8 cellular contexts compared by ENCODE assay signal in the genomic region with DNA sequence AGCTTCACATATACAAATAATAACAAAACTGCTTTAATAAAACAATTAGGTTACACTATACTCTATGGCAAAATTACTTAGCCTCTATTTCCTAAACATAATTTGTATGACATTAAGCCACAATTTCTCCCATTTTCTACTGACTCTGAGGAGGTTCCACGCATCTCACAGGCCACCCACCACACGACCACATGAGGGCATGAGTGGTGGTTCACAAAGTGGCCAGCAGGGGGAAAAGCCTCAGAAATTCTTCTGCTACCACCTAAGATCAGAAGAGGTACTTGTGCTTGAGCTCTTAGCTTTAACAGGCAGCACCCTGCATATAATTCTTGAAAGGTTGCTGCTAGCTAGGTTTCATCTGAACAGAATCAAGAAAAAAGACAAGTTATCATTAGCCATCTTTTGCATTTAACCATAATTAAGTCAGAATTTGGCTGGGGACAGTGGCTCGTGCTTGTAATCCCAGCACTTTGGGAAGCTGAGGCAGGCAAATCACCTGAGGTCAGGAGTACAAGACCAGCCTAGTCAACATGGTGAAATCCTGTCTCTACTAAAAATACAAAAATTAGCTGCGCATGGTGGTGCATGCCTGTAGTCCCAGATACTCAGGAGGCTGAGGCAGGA. TPM values are rescaled to one million over a fixed set of nuclear protein-coding genes. Genes with fewer than 3 reads are reported as not detected.
DNase-seq lines count a peak whose midpoint lies in the region; ATAC-seq and TF ChIP-seq lines count a peak whose summit lies in the region.

No MANE protein-coding gene starts in this region.

- no peaks in the 10 kb centered on the region for H3K27me3 Mint-ChIP-seq in WTC11 (ENCODE audit: low read depth)

- CTCF ChIA-PET in WTC11 (lab: Charles Lee) = interaction anchor here (0.6 to 3.5 kb wide), 23 partner anchors 9 to 590 kb away, joined by 3 to 37 read pairs (median 5); a partner anchor contains a TSS

- H3K4me3 Mint-ChIP-seq in WTC11 = no peak overlapping the region

- H3K4me1 ChIP-seq in cardiac muscle cell (ENCODE audit: low read depth) = peaks cover under 1% of the 10 kb centered on the region

- POLR2A ChIA-PET in WTC11 (lab: Charles Lee) = interaction anchor here (0.7 kb wide), 1 partner anchor 590 kb away, joined by 4 read pairs; no protein-coding TSS in a partner anchor

- peaks cover 16% of the 10 kb centered on the region for H3K27me3 ChIP-seq in cardiac muscle cell

- H3K4me1 Mint-ChIP-seq in WTC11 = no peaks in the 10 kb centered on the region

- H3K27ac ChIP-seq in cardiac muscle cell = no peak overlapping the region

- H3K9me3 Mint-ChIP-seq in WTC11 = no peaks in the 10 kb centered on the region

- H3K9me3 ChIP-seq in cardiac muscle cell (ENCODE audit: low read depth) = no peaks in the 10 kb centered on the region

- ATAC-seq in HG02798 (IDR thresholded peaks at IDR 0.05; ENCODE audit: poor library complexity, unreplicated experiment) (peak; percentile 95), WTC11 (peak; percentile 88)

- no peaks in the 10 kb centered on the region for H3K36me3 ChIP-seq in cardiac muscle cell

- intact Hi-C loops in cardiac septum (cut with DNase I) = no loop called here

- H3K4me3 ChIP-seq in cardiac muscle cell = no peak overlapping the region

- no peaks in the 10 kb centered on the region for H3K36me3 Mint-ChIP-seq in WTC11

- H3K27ac Mint-ChIP-seq in WTC11 = no peak overlapping the region

- peak; percentile 75 for DNase-seq in cardiac muscle cell (ENCODE audit: low read depth in 1 of 2, low spot score in 1 of 2)
- DNase-seq in cardiac septum (ENCODE audit: low spot score) = no peak
- peak; percentile 20 for DNase-seq in NCI-H128 (lab: John Stamatoyannopoulos, UW; ENCODE audit: unreplicated experiment)
- peak; percentile 69 for DNase-seq in WTC11 (ENCODE audit: low spot score)
- DNase-seq in central memory CD4-positive, alpha-beta T cell = peak; percentile 72
- DNase-seq in medulla oblongata (ENCODE audit: extremely low spot score) = peak; percentile 66
- DNase-seq in stimulated activated CD8-positive, alpha-beta memory T cell treated with anti-CD3 and anti-CD28 coated beads, Interleukin-4, amount 100 ng/mL, for 1 hour (ENCODE audit: low read depth in 2 of 2, low spot score in 1 of 2) = peak; percentile 52 to 59

- TF ChIP-seq CTCF in cardiac muscle cell (IDR thresholded peaks at IDR 0.05; ENCODE audit: low read depth, low read length) (peak; percentile 86), WTC11 (IDR thresholded peaks at IDR 0.05) (peak; percentile 73)

TF ChIP-seq in WTC11, 78 proteins besides CTCF, POLR2A, EP300 and RAD21:
- TF ChIP-seq, protein P1, sequence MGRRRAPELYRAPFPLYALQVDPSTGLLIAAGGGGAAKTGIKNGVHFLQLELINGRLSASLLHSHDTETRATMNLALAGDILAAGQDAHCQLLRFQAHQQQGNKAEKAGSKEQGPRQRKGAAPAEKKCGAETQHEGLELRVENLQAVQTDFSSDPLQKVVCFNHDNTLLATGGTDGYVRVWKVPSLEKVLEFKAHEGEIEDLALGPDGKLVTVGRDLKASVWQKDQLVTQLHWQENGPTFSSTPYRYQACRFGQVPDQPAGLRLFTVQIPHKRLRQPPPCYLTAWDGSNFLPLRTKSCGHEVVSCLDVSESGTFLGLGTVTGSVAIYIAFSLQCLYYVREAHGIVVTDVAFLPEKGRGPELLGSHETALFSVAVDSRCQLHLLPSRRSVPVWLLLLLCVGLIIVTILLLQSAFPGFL (CRISPR knock-in tag; IDR thresholded peaks at IDR 0.05; ENCODE audit: borderline replicate concordance) = no peak
- TF ChIP-seq, protein P2, sequence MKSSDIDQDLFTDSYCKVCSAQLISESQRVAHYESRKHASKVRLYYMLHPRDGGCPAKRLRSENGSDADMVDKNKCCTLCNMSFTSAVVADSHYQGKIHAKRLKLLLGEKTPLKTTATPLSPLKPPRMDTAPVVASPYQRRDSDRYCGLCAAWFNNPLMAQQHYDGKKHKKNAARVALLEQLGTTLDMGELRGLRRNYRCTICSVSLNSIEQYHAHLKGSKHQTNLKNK (CRISPR knock-in tag; IDR thresholded peaks at IDR 0.05) = no peak
- TF ChIP-seq SMAD4 (CRISPR knock-in tag; IDR thresholded peaks at IDR 0.05) = no peak
- no peak for TF ChIP-seq GRHL2 (CRISPR knock-in tag; IDR thresholded peaks at IDR 0.05; ENCODE audit: insufficient replicate concordance, severe bottlenecking)
TF ChIP-seq in WTC11: peak in this region for 0.

RNA-seq across cellular contexts. Expression of a gene that starts 7.7 kb away (rescaled TPM):
- 3.5 and 4.1 TPM in 2 replicates for total RNA-seq in cardiac muscle cell
- polyA plus RNA-seq in cardiac muscle cell = 3.0 TPM in 2 replicates
- 4.4 TPM for total RNA-seq in cardiac septum
- total RNA-seq in WTC11 (2021) = 2.1 to 2.7 TPM (median 2.6 TPM) in 3 replicates

RNA-seq across cellular contexts. Expression of a gene that starts 10.9 kb away (rescaled TPM):
- total RNA-seq in cardiac muscle cell (17.3 and 22.6 TPM in 2 replicates), cardiac septum (63.1 TPM), WTC11 (2021) (27.0 to 29.0 TPM (median 28.1 TPM) in 3 replicates)
- 12.3 and 19.6 TPM in 2 replicates for polyA plus RNA-seq in cardiac muscle cell

RNA-seq across cellular contexts. Expression of a gene that starts 54.5 kb away (rescaled TPM):
- total RNA-seq in cardiac muscle cell (0.33 and 0.63 TPM in 2 replicates), cardiac septum (1.3 TPM), WTC11 (2021) (0.55 to 1.6 TPM (median 0.82 TPM) in 3 replicates)
- polyA plus RNA-seq in cardiac muscle cell = 0.23 TPM in 1 of 2 replicates, not detected in the other
